6 cellular contexts compared by ENCODE assay signal in genomic region chr7:151008511-151009323, GRCh38. TPM values are rescaled to one million over a fixed set of nuclear protein-coding genes. Genes with fewer than 3 reads are reported as not detected.
A peak's percentile ranks its signal among the peaks of the same experiment; 100 is the strongest.
DNase-seq lines count a peak whose midpoint lies in the region; ATAC-seq, FAIRE-seq and TF ChIP-seq lines count a peak whose summit lies in the region.

No MANE protein-coding gene starts in this region.

- no peaks in the 10 kb centered on the region for H3K36me3 Mint-ChIP-seq in nephron progenitor cell (ENCODE audit: low read depth)

- ATAC-seq in GM19035 (IDR thresholded peaks at IDR 0.05; ENCODE audit: unreplicated experiment), result peak; percentile 66
- peak; percentile 98 for ATAC-seq in GM12878
- no peak for ATAC-seq in GM19328 (IDR thresholded peaks at IDR 0.05; ENCODE audit: unreplicated experiment)

- no peaks in the 10 kb centered on the region for H3K9me3 Mint-ChIP-seq in nephron progenitor cell

- H3K27ac ChIP-seq in OCI-LY7 (ENCODE audit: low read depth, low read length, poor library complexity, severe bottlenecking), result no peak overlapping the region
- H3K27ac ChIP-seq in GM12878 (ENCODE audit: control insufficient read depth, insufficient read depth), result no peak overlapping the region

- peak; percentile 73 for DNase-seq in OCI-LY7 (ENCODE audit: low spot score)
- peak; percentile 39 for DNase-seq in GM12878 (ENCODE audit: low read depth, low spot score)
- peak; percentile 77 for DNase-seq in nephron progenitor cell
- no peak for DNase-seq in SIG-M5 (lab: John Stamatoyannopoulos, UW)

- H3K27ac Mint-ChIP-seq in nephron progenitor cell, result no peak overlapping the region

- peak; percentile 24; the same call in 1 of the 2 replicates for TF ChIP-seq RAD21 in GM12878 (IDR thresholded peaks at IDR 0.05; ENCODE audit: insufficient read depth, low read depth, low read length)

- POLR2A ChIA-PET in OCI-LY7 (lab: Charles Lee), result interaction anchor here (1.1 kb wide), 1 partner anchor 35 kb away, joined by 3 read pairs; no protein-coding TSS in a partner anchor
- POLR2A ChIA-PET in GM12878 (lab: Charles Lee), result no interaction called here

- TF ChIP-seq POLR2A in GM12878 (IDR thresholded peaks at IDR 0.05; ENCODE audit: low read depth, low read length), result no peak

- SMC1A ChIA-PET in GM12878 (lab: Charles Lee; ENCODE audit: uncharacterized antibody, unreplicated experiment), result interaction anchor here (0.7 to 2.2 kb wide), 6 partner anchors 19 to 115 kb away, joined by 3 to 5 read pairs (median 3); partner anchors contain the start of gene ABCB8

- H3K9me3 ChIP-seq in OCI-LY7 (ENCODE audit: low read length) (no peaks in the 10 kb centered on the region), GM12878 (replicated peaks; ENCODE audit: control insufficient read depth, insufficient read depth, low read length) (no peaks in the 10 kb centered on the region)

- TF ChIP-seq CTCF in OCI-LY7 (conservative IDR thresholded peaks at IDR 0.05; ENCODE audit: low read length) (peak; percentile 81), GM12878 (IDR thresholded peaks at IDR 0.05 in 2 of 3, conservative IDR thresholded peaks at IDR 0.05 in 1 of 3; ENCODE audit: control insufficient read depth in 2 of 3, extremely low read depth in 1 of 3, insufficient read depth in 1 of 3, low read depth in 3 of 3, low read length in 3 of 3) (peak; percentile 77 to 99 (median 89)), nephron progenitor cell (IDR thresholded peaks at IDR 0.05) (peak; percentile 74)

- H3K9ac ChIP-seq in GM12878 (ENCODE audit: control insufficient read depth, insufficient read depth, low read length), result peak overlapping the region; percentile 25; the same call in 1 of the 2 replicates

- H3K4me1 ChIP-seq in OCI-LY7 (ENCODE audit: insufficient read depth, low read length, poor library complexity, severe bottlenecking) (peaks cover 7% of the 10 kb centered on the region), GM12878 (ENCODE audit: control insufficient read depth, insufficient read depth, low read length) (peaks cover 2% of the 10 kb centered on the region; the same call in 1 of the 2 replicates)

- TF ChIP-seq EP300 in GM12878 (IDR thresholded peaks at IDR 0.05; ENCODE audit: borderline replicate concordance in 1 of 2, control insufficient read depth in 1 of 2, low read depth in 2 of 2, low read length in 2 of 2), result 0 out of 4 replicates have a peak, but pooled peaks of 1 of the 2 experiments have one; percentile 19

- WGBS in GM12878 (ENCODE audit: insufficient coverage, insufficient replicate concordance, low lambda C conversion rate, missing lambda C conversion rate), result 51% methylated on average over 39 of the region's 40 CpGs

- no TSS peak for BruUV-seq in OCI-LY7 (replicated peaks; lab: Mats Ljungman, UMichigan)
- no TSS peak for BruUV-seq in GM12878 (replicated peaks; lab: Mats Ljungman, UMichigan)

- H3K79me2 ChIP-seq in OCI-LY7 (ENCODE audit: insufficient read depth, low read depth, low read length), result no peaks in the 10 kb centered on the region
- no peaks in the 10 kb centered on the region for H3K79me2 ChIP-seq in GM12878 (ENCODE audit: control insufficient read depth, insufficient read depth, low read length)

- H3K4me2 ChIP-seq in OCI-LY7 (ENCODE audit: low read length), result peak overlapping the region; percentile 48
- H3K4me2 ChIP-seq in GM12878 (ENCODE audit: control insufficient read depth, insufficient read depth), result peak overlapping the region; percentile 63; the same call in 1 of the 2 replicates

- H2AFZ ChIP-seq in OCI-LY7 (ENCODE audit: low read length) (peak overlapping the region; percentile 57; the same call in 1 of the 2 replicates), GM12878 (ENCODE audit: control insufficient read depth, low read depth, low read length) (peak overlapping the region; percentile 67)

- in situ Hi-C loops in GM12878 (cut with MboI), result no loop called here

- no peaks in the 10 kb centered on the region; a peak in 1 of 4 replicates for H3K27me3 ChIP-seq in GM12878 (replicated peaks in 1 of 2; ENCODE audit: control insufficient read depth in 2 of 2, insufficient read depth in 2 of 2, low read length in 1 of 2)

- H3K4me3 ChIP-seq in OCI-LY7 (ENCODE audit: low read depth, low read length, poor library complexity, severe bottlenecking), result peak overlapping the region; percentile 42
- no peak overlapping the region for H3K4me3 ChIP-seq in GM12878

- intact Hi-C loops in OCI-LY7 (cut with micrococcal nuclease; ENCODE audit: unreplicated experiment) (loop anchor here (5.0 kb wide), 1 partner anchor 46 kb away; no protein-coding TSS in a partner anchor), GM12878 (cut with micrococcal nuclease; ENCODE audit: unreplicated experiment) (loop anchor here (1.0 kb wide), 1 partner anchor 45 kb away; no protein-coding TSS in a partner anchor)

- no peaks in the 10 kb centered on the region for H3K9me2 ChIP-seq in OCI-LY7 (ENCODE audit: insufficient read depth, low read length)

- peak; percentile 64 for FAIRE-seq in GM12878 (lab: Jason Lieb, UNC)

- H3K4me1 Mint-ChIP-seq in nephron progenitor cell, result peaks cover 57% of the 10 kb centered on the region

- H3K27me3 Mint-ChIP-seq in nephron progenitor cell (ENCODE audit: low read depth, poor library complexity), result peaks cover 15% of the 10 kb centered on the region

- H3K4me3 Mint-ChIP-seq in nephron progenitor cell, result peak overlapping the region; percentile 60

- RAD21 ChIA-PET in GM12878 (lab: Charles Lee; ENCODE audit: unreplicated experiment), result interaction anchor here (0.6 to 1.3 kb wide), 2 partner anchors 46 to 76 kb away, joined by 3 to 5 read pairs; no protein-coding TSS in a partner anchor

- CTCF ChIA-PET in OCI-LY7 (lab: Charles Lee; ENCODE audit: unreplicated experiment), result interaction anchor here (0.5 to 1.4 kb wide), 4 partner anchors 9 to 164 kb away, joined by 3 to 4 read pairs (median 3); no protein-coding TSS in a partner anchor
- CTCF ChIA-PET in GM12878 (lab: Yijun Ruan, JAX), result interaction anchor here (0.6 to 4.3 kb wide), 24 partner anchors 10 to 1138 kb away, joined by 3 to 35 read pairs (median 4); partner anchors contain the start of genes ABCB8, ATG9B and NOS3

- H3K36me3 ChIP-seq in OCI-LY7 (ENCODE audit: insufficient read depth, low read length) (no peaks in the 10 kb centered on the region), GM12878 (ENCODE audit: control insufficient read depth in 2 of 2, insufficient read depth in 2 of 2, low read length in 1 of 2) (no peaks in the 10 kb centered on the region)

- H4K20me1 ChIP-seq in OCI-LY7 (ENCODE audit: insufficient read depth, low read length) (no peaks in the 10 kb centered on the region), GM12878 (ENCODE audit: control insufficient read depth, insufficient read depth) (no peaks in the 10 kb centered on the region)

RNA-seq across cellular contexts. Expression of gene ATG9B, which starts 15.6 kb away (rescaled TPM):
- 0.18 and 1.1 TPM in 2 replicates for total RNA-seq in OCI-LY7 (2014; rRNA removed; shearing (Covaris generic))
- total RNA-seq in OCI-LY7 (2022) (0.94 and 0.97 TPM in 2 replicates), GM12878 (2014; rRNA removed) (0.05 TPM in 1 of 2 replicates, not detected in the other), GM12878 (2014; rRNA removed; fragmentation: Illumina TruSeq; extraction: Trizol) (0.09 TPM in 1 of 2 replicates, not detected in the other), GM12878 (2021) (0.36 and 0.48 TPM in 2 replicates)
- 0.22 and 0.67 TPM in 2 replicates for total RNA-seq in GM12878 (2013; cell fraction: nucleolus; rRNA removed)
- polyA plus RNA-seq in GM12878 (2011; ENCODE audit: low read depth), result 0.17 TPM
- polyA plus RNA-seq in GM12878 (2011; rRNA removed) (0.01 and 0.13 TPM in 2 replicates), GM12878 (2014; fragmentation: Illumina TruSeq; extraction: Trizol) (0.12 TPM in 1 of 2 replicates, not detected in the other), GM12878 (2014; fragmentation: Nextera tagmentation; extraction: Ambion mirVana) (under 1 TPM in 1 of 2 experiments, not detected in 1; 0.04 TPM), GM12878 (2014; rRNA removed) (0.13 and 0.62 TPM in 2 replicates), GM12878 (2016; fragmentation: Nextera tagmentation; extraction: Ambion mirVana) (under 1 TPM; 0.24 to 0.83 TPM)
- 0.07 and 0.17 TPM in 2 replicates for polyA plus RNA-seq in GM12878 (2011; cell fraction: cytosol; rRNA removed)
- polyA plus RNA-seq in GM12878 (2011; cell fraction: nucleus; rRNA removed), result 0.63 and 1.2 TPM in 2 replicates
- polyA plus RNA-seq in GM12878 (2012), result 0.64 and 0.83 TPM in 2 replicates
- 0.10 TPM in 1 of 2 replicates, not detected in the other for polyA minus RNA-seq in GM12878 (2011; rRNA and poly(A)+ RNA removed)
- polyA minus RNA-seq in GM12878 (2011; cell fraction: cytosol; rRNA and poly(A)+ RNA removed), result not detected in 2 replicates
- polyA minus RNA-seq in GM12878 (2011; cell fraction: nucleus; rRNA and poly(A)+ RNA removed), result 0.12 TPM in 1 of 2 replicates, not detected in the other

RNA-seq across cellular contexts. Expression of gene NOS3, which starts 17.9 kb away (rescaled TPM):
- 0.41 and 0.82 TPM in 2 replicates for total RNA-seq in OCI-LY7 (2014; rRNA removed; shearing (Covaris generic))
- 0.30 and 0.78 TPM in 2 replicates for total RNA-seq in OCI-LY7 (2022)
- 3.4 and 7.9 TPM in 2 replicates for total RNA-seq in GM12878 (2013; cell fraction: nucleolus; rRNA removed)
- 0.06 and 0.16 TPM in 2 replicates for total RNA-seq in GM12878 (2014; rRNA removed)
- 0.05 and 0.09 TPM in 2 replicates for total RNA-seq in GM12878 (2014; rRNA removed; fragmentation: Illumina TruSeq; extraction: Trizol)
- total RNA-seq in GM12878 (2021), result 0.32 and 0.92 TPM in 2 replicates
- not detected for polyA plus RNA-seq in GM12878 (2011; ENCODE audit: low read depth)
- 0.30 and 0.42 TPM in 2 replicates for polyA plus RNA-seq in GM12878 (2011; rRNA removed)
- 1.1 and 1.4 TPM in 2 replicates for polyA plus RNA-seq in GM12878 (2011; cell fraction: cytosol; rRNA removed)
- 1.9 and 2.4 TPM in 2 replicates for polyA plus RNA-seq in GM12878 (2011; cell fraction: nucleus; rRNA removed)
- polyA plus RNA-seq in GM12878 (2012), result 0.11 and 0.32 TPM in 2 replicates
- 0.06 TPM in 1 of 2 replicates, not detected in the other for polyA plus RNA-seq in GM12878 (2014; fragmentation: Illumina TruSeq; extraction: Trizol)
- not detected for polyA plus RNA-seq in GM12878 (2014; fragmentation: Nextera tagmentation; extraction: Ambion mirVana)
- 0.33 and 0.56 TPM in 2 replicates for polyA plus RNA-seq in GM12878 (2014; rRNA removed)
- under 1 TPM in 1 of 2 experiments, not detected in 1; 0.70 TPM for polyA plus RNA-seq in GM12878 (2016; fragmentation: Nextera tagmentation; extraction: Ambion mirVana)
- 1.2 and 2.5 TPM in 2 replicates for polyA minus RNA-seq in GM12878 (2011; rRNA and poly(A)+ RNA removed)
- 1.1 and 1.5 TPM in 2 replicates for polyA minus RNA-seq in GM12878 (2011; cell fraction: cytosol; rRNA and poly(A)+ RNA removed)
- 0.12 and 1.1 TPM in 2 replicates for polyA minus RNA-seq in GM12878 (2011; cell fraction: nucleus; rRNA and poly(A)+ RNA removed)

RNA-seq across cellular contexts. Expression of gene ABCB8, which starts 19.5 kb away (rescaled TPM):
- 29.5 and 32.0 TPM in 2 replicates for total RNA-seq in OCI-LY7 (2014; rRNA removed; shearing (Covaris generic))
- total RNA-seq in OCI-LY7 (2022) (63.9 and 64.7 TPM in 2 replicates), GM12878 (2014; rRNA removed) (26.3 and 27.4 TPM in 2 replicates), GM12878 (2014; rRNA removed; fragmentation: Illumina TruSeq; extraction: Trizol) (9.1 and 10.8 TPM in 2 replicates), GM12878 (2021) (30.6 and 34.7 TPM in 2 replicates)
- total RNA-seq in GM12878 (2013; cell fraction: nucleolus; rRNA removed), result 46.2 and 58.1 TPM in 2 replicates
- polyA plus RNA-seq in GM12878 (2011; ENCODE audit: low read depth), result 5.0 TPM
- polyA plus RNA-seq in GM12878 (2011; rRNA removed) (3.8 and 9.6 TPM in 2 replicates), GM12878 (2014; fragmentation: Illumina TruSeq; extraction: Trizol) (4.7 and 11.5 TPM in 2 replicates), GM12878 (2014; fragmentation: Nextera tagmentation; extraction: Ambion mirVana) (1 to 10 TPM in 1 of 2 experiments, under 1 TPM in 1; 0.77 to 1.2 TPM), GM12878 (2014; rRNA removed) (24.7 and 27.3 TPM in 2 replicates), GM12878 (2016; fragmentation: Nextera tagmentation; extraction: Ambion mirVana) (10 to 100 TPM; 30.5 to 34.8 TPM)
- 16.5 and 21.4 TPM in 2 replicates for polyA plus RNA-seq in GM12878 (2011; cell fraction: cytosol; rRNA removed)
- 60.0 and 60.7 TPM in 2 replicates for polyA plus RNA-seq in GM12878 (2011; cell fraction: nucleus; rRNA removed)
- 13.0 and 13.2 TPM in 2 replicates for polyA plus RNA-seq in GM12878 (2012)
- polyA minus RNA-seq in GM12878 (2011; rRNA and poly(A)+ RNA removed), result 15.9 and 30.2 TPM in 2 replicates
- polyA minus RNA-seq in GM12878 (2011; cell fraction: cytosol; rRNA and poly(A)+ RNA removed), result 14.3 and 15.0 TPM in 2 replicates
- polyA minus RNA-seq in GM12878 (2011; cell fraction: nucleus; rRNA and poly(A)+ RNA removed), result 16.9 and 33.6 TPM in 2 replicates

RNA-seq across cellular contexts. Expression of gene KCNH2, which starts 30.6 kb away (rescaled TPM):
- total RNA-seq in OCI-LY7 (2014; rRNA removed; shearing (Covaris generic)), result 4.0 and 7.5 TPM in 2 replicates
- 5.8 and 6.2 TPM in 2 replicates for total RNA-seq in OCI-LY7 (2022)
- total RNA-seq in GM12878 (2013; cell fraction: nucleolus; rRNA removed), result 0.29 and 0.37 TPM in 2 replicates
- total RNA-seq in GM12878 (2014; rRNA removed), result not detected in 2 replicates
- total RNA-seq in GM12878 (2014; rRNA removed; fragmentation: Illumina TruSeq; extraction: Trizol), result not detected in 2 replicates
- total RNA-seq in GM12878 (2021), result 0.18 and 0.19 TPM in 2 replicates
- not detected for polyA plus RNA-seq in GM12878 (2011; ENCODE audit: low read depth)
- 0.10 and 0.24 TPM in 2 replicates for polyA plus RNA-seq in GM12878 (2011; rRNA removed)
- 0.30 and 0.33 TPM in 2 replicates for polyA plus RNA-seq in GM12878 (2011; cell fraction: cytosol; rRNA removed)
- polyA plus RNA-seq in GM12878 (2011; cell fraction: nucleus; rRNA removed), result 0.78 and 0.82 TPM in 2 replicates
- 0.08 TPM in 2 replicates for polyA plus RNA-seq in GM12878 (2012)
- not detected in 2 replicates for polyA plus RNA-seq in GM12878 (2014; fragmentation: Illumina TruSeq; extraction: Trizol)
- polyA plus RNA-seq in GM12878 (2014; fragmentation: Nextera tagmentation; extraction: Ambion mirVana), result under 1 TPM in 1 of 2 experiments, not detected in 1; 0.04 TPM
- polyA plus RNA-seq in GM12878 (2014; rRNA removed), result 0.03 and 0.15 TPM in 2 replicates
- not detected for polyA plus RNA-seq in GM12878 (2016; fragmentation: Nextera tagmentation; extraction: Ambion mirVana)
- 0.37 and 0.88 TPM in 2 replicates for polyA minus RNA-seq in GM12878 (2011; rRNA and poly(A)+ RNA removed)
- polyA minus RNA-seq in GM12878 (2011; cell fraction: cytosol; rRNA and poly(A)+ RNA removed), result 0.31 and 0.53 TPM in 2 replicates
- 0.12 and 0.19 TPM in 2 replicates for polyA minus RNA-seq in GM12878 (2011; cell fraction: nucleus; rRNA and poly(A)+ RNA removed)

RNA-seq across cellular contexts. Expression of gene ASIC3, which starts 39.6 kb away (rescaled TPM):
- total RNA-seq in OCI-LY7 (2014; rRNA removed; shearing (Covaris generic)), result 3.3 and 7.9 TPM in 2 replicates
- total RNA-seq in OCI-LY7 (2022) (14.8 and 22.3 TPM in 2 replicates), GM12878 (2014; rRNA removed) (0.16 TPM in 1 of 2 replicates, not detected in the other), GM12878 (2014; rRNA removed; fragmentation: Illumina TruSeq; extraction: Trizol) (0.51 TPM in 1 of 2 replicates, not detected in the other), GM12878 (2021) (1.0 and 1.5 TPM in 2 replicates)
- total RNA-seq in GM12878 (2013; cell fraction: nucleolus; rRNA removed), result 2.0 and 2.2 TPM in 2 replicates
- 0.13 TPM for polyA plus RNA-seq in GM12878 (2011; ENCODE audit: low read depth)
- polyA plus RNA-seq in GM12878 (2011; rRNA removed) (0.07 and 0.09 TPM in 2 replicates), GM12878 (2014; fragmentation: Illumina TruSeq; extraction: Trizol) (0.47 TPM in 1 of 2 replicates, not detected in the other), GM12878 (2014; fragmentation: Nextera tagmentation; extraction: Ambion mirVana) (not detected), GM12878 (2014; rRNA removed) (0.55 and 1.4 TPM in 2 replicates), GM12878 (2016; fragmentation: Nextera tagmentation; extraction: Ambion mirVana) (under 1 TPM; 0.24 to 0.40 TPM)
- 0.09 and 0.15 TPM in 2 replicates for polyA plus RNA-seq in GM12878 (2011; cell fraction: cytosol; rRNA removed)
- 1.3 and 1.9 TPM in 2 replicates for polyA plus RNA-seq in GM12878 (2011; cell fraction: nucleus; rRNA removed)
- 1.6 and 1.8 TPM in 2 replicates for polyA plus RNA-seq in GM12878 (2012)
- not detected in 2 replicates for polyA minus RNA-seq in GM12878 (2011; rRNA and poly(A)+ RNA removed)
- polyA minus RNA-seq in GM12878 (2011; cell fraction: cytosol; rRNA and poly(A)+ RNA removed), result not detected in 2 replicates
- polyA minus RNA-seq in GM12878 (2011; cell fraction: nucleus; rRNA and poly(A)+ RNA removed), result 0.24 and 0.48 TPM in 2 replicates
